ENCODE assay signal across 17 cellular contexts in the genomic region with DNA sequence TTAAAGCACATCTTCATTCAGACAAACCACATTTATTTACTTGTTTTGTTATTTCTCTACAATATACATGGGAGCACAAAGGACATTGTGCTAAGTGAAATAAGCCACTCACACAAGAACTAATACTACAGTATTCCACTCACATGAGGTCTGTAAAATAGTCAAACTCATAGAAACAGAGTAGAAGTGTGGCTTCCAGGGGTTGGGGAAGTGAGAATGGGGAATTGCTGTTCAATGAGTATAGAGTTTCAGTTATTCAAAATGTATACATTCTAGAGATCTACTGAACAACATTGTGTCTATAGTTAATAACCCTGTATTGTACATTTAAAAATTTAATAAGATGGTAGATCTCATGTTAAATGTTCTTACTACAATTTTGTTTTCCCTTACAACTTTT.
DNase-seq lines count a peak whose midpoint lies in the region; ATAC-seq and TF ChIP-seq lines count a peak whose summit lies in the region.
"Had no signal": no experiment of that assay in that cellular context is flagged by ENCODE, and none has a peak within 500 bp of the region (broad histone marks: within the 10 kb centered on the region; RNA-seq: fewer than 3 reads in every experiment).

No MANE protein-coding gene starts in this region.

- H3K9me3 ChIP-seq in breast epithelium = peaks cover 0 to 7% of the 10 kb centered on the region in 2 donors

- intact Hi-C loops in Right ventricle myocardium inferior (cut with DNase I) (no loop called here), breast epithelium (cut with DNase I; ENCODE audit: low total_unique reads) (no loop called here)

- no peaks in the 10 kb centered on the region for H3K4me1 ChIP-seq in breast epithelium
- H3K4me1 ChIP-seq: neural progenitor cell, tibial nerve had no signal

- H3K27ac ChIP-seq in breast epithelium = no peak overlapping the region
- H3K27ac ChIP-seq: coronary artery, neural progenitor cell, SK-N-MC, tibial nerve had no signal

- no peak for TF ChIP-seq POLR2A in breast epithelium (IDR thresholded peaks at IDR 0.05)

- DNase-seq in Right ventricle myocardium inferior (ENCODE audit: missing footprints) = no peak
- no peak for DNase-seq in D341Med (ENCODE audit: low spot score)
- DNase-seq in SKM-1 (lab: John Stamatoyannopoulos, UW; ENCODE audit: unreplicated experiment) = no peak
- no peak for DNase-seq in breast epithelium (ENCODE audit: low spot score in 2 of 2)
- DNase-seq: activated gamma-delta T cell; C1 segment of cervical spinal cord; DMS79 treated with DMSO at 0.1 percent for 48 hours; immature natural killer cell; NCI-H226; stimulated activated CD4-positive, alpha-beta T cell treated with anti-CD3 and anti-CD28 coated beads, Interleukin-2, amount 100 ng/mL, for 24 hours had no signal

- ATAC-seq in GM19452 (IDR thresholded peaks at IDR 0.05; ENCODE audit: unreplicated experiment) = peak; percentile 51
- peak; percentile 86 for ATAC-seq in HG02870 (IDR thresholded peaks at IDR 0.05; ENCODE audit: unreplicated experiment)
- ATAC-seq in HG03439 (IDR thresholded peaks at IDR 0.05; ENCODE audit: unreplicated experiment) = peak; percentile 49
- ATAC-seq in Right ventricle myocardium inferior = no peak

- TF ChIP-seq CTCF in breast epithelium (IDR thresholded peaks at IDR 0.05) = no peak

- no peak overlapping the region for H3K4me3 ChIP-seq in breast epithelium
- H3K4me3 ChIP-seq: coronary artery, neural progenitor cell, SK-N-MC, tibial nerve had no signal

- no peaks in the 10 kb centered on the region for H3K27me3 ChIP-seq in breast epithelium
- H3K27me3 ChIP-seq: neural progenitor cell, tibial nerve had no signal

- H3K36me3 ChIP-seq in breast epithelium = no peaks in the 10 kb centered on the region
- H3K36me3 ChIP-seq: neural progenitor cell, tibial nerve had no signal
